ENCODE assay signal across 6 cellular contexts in genomic region chr1:213247038-213247437, GRCh38.
"Had no signal": no experiment of that assay in that cellular context is flagged by ENCODE, and none has a peak within 500 bp of the region (broad histone marks: within the 10 kb centered on the region; RNA-seq: fewer than 3 reads in every experiment).

No MANE protein-coding gene starts in this region.

- DNase-seq: H9, HCEC 1CT had no signal

- H3K4me3 ChIP-seq: GM23338 had no signal

- FAIRE-seq: H1, H54, HTR-8/SVneo had no signal

- ATAC-seq: GM23338 had no signal

- H2AFZ ChIP-seq: GM23338 had no signal

- H3K4me2 ChIP-seq: GM23338 had no signal
